Comparison of ENCODE assay signal across 21 cellular contexts in genomic region chr12:131986847-131987398, GRCh38. TPM values are rescaled to one million over a fixed set of nuclear protein-coding genes. Genes with fewer than 3 reads are reported as not detected.
A peak's percentile ranks its signal among the peaks of the same experiment; 100 is the strongest.
DNase-seq lines count a peak whose midpoint lies in the region; ATAC-seq and TF ChIP-seq lines count a peak whose summit lies in the region.
"Had no signal": no experiment of that assay in that cellular context is flagged by ENCODE, and none has a peak within 500 bp of the region (broad histone marks: within the 10 kb centered on the region; RNA-seq: fewer than 3 reads in every experiment).

No MANE protein-coding gene starts in this region.

- H3K36me3 ChIP-seq in mesodermal cell (ENCODE audit: control insufficient read depth, insufficient read depth, low read length) (peaks cover 86% of the 10 kb centered on the region), Caco-2 (ENCODE audit: control insufficient read depth, insufficient read depth, low read length) (no peaks in the 10 kb centered on the region)

- peaks cover 43% of the 10 kb centered on the region for H3K4me1 ChIP-seq in mesodermal cell (ENCODE audit: control insufficient read depth, insufficient read depth, low read length, poor library complexity, severe bottlenecking)
- no peaks in the 10 kb centered on the region for H3K4me1 ChIP-seq in Caco-2
- H3K4me1 ChIP-seq: ascending aorta had no signal

- H3K4me1 Mint-ChIP-seq in brain (peaks cover 21% of the 10 kb centered on the region), Caco-2 (ENCODE audit: low read depth, unreplicated experiment) (no peaks in the 10 kb centered on the region)
- H3K4me1 Mint-ChIP-seq: activated naive CD4-positive, alpha-beta T cell treated with anti-CD3 and anti-CD28 coated beads, Interleukin-2, amount 10 ng/mL, durations not matched to agents 7 days and 5 days had no signal

- no peak for TF ChIP-seq CTCF in brain (conservative IDR thresholded peaks at IDR 0.05)
- no peak for TF ChIP-seq CTCF in Caco-2 (IDR thresholded peaks at IDR 0.05; ENCODE audit: insufficient read depth in 1 of 2, low read depth in 1 of 2, low read length in 1 of 2, severe bottlenecking in 1 of 2, unreplicated experiment in 1 of 2)

- H3K27ac Mint-ChIP-seq in brain (peak overlapping the region in 3 of 5 experiments; percentile 12 to 44 (median 16)), Caco-2 (ENCODE audit: unreplicated experiment) (no peak overlapping the region)

- no peak overlapping the region for H3K4me3 ChIP-seq in mesodermal cell (ENCODE audit: extremely low read depth, insufficient read depth, low read length, poor library complexity, severe bottlenecking)
- no peak overlapping the region for H3K4me3 ChIP-seq in Caco-2 (ENCODE audit: low read depth, low read length)
- H3K4me3 ChIP-seq: ascending aorta had no signal

- H3K27me3 ChIP-seq in Caco-2 (replicated peaks; ENCODE audit: control insufficient read depth, insufficient read depth, low read length): no peaks in the 10 kb centered on the region
- H3K27me3 ChIP-seq: ascending aorta had no signal

- no peaks in the 10 kb centered on the region for H3K9me3 Mint-ChIP-seq in brain
- no peaks in the 10 kb centered on the region for H3K9me3 Mint-ChIP-seq in Caco-2 (ENCODE audit: unreplicated experiment)
- H3K9me3 Mint-ChIP-seq: activated naive CD4-positive, alpha-beta T cell treated with anti-CD3 and anti-CD28 coated beads, Interleukin-2, amount 10 ng/mL, durations not matched to agents 7 days and 5 days; central memory CD8-positive, alpha-beta T cell; natural killer cell treated with Interleukin-12 subunit alpha and Interleukin-12 subunit beta and Interleukin-15 and Interleukin-18, amount 100 ng/mL, for 72 hours had no signal

- H3K27me3 Mint-ChIP-seq in brain (no peaks in the 10 kb centered on the region), Caco-2 (ENCODE audit: insufficient read depth, unreplicated experiment) (no peaks in the 10 kb centered on the region)
- H3K27me3 Mint-ChIP-seq: activated naive CD4-positive, alpha-beta T cell treated with anti-CD3 and anti-CD28 coated beads, Interleukin-2, amount 10 ng/mL, durations not matched to agents 7 days and 5 days; central memory CD8-positive, alpha-beta T cell; natural killer cell treated with Interleukin-12 subunit alpha and Interleukin-12 subunit beta and Interleukin-15 and Interleukin-18, amount 100 ng/mL, for 72 hours had no signal

- no peak for ATAC-seq in HG03045 (IDR thresholded peaks at IDR 0.05; ENCODE audit: unreplicated experiment)
- ATAC-seq: esophagus mucosa; HCT116; left cardiac atrium; natural killer cell treated with Interleukin-12 subunit alpha and Interleukin-12 subunit beta and Interleukin-15 and Interleukin-18, amount 100 ng/mL, for 72 hours had no signal

- intact Hi-C loops in Caco-2 (cut with micrococcal nuclease; ENCODE audit: unreplicated experiment): no loop called here

- CTCF ChIA-PET in Caco-2 (lab: Charles Lee): no interaction called here

- peak overlapping the region; percentile 45 for H3K27ac ChIP-seq in mesodermal cell (ENCODE audit: low read depth, low read length, severe bottlenecking)
- H3K27ac ChIP-seq: ascending aorta had no signal

- POLR2A ChIA-PET in Caco-2 (lab: Charles Lee): no interaction called here

- H3K9me3 ChIP-seq in mesodermal cell (ENCODE audit: control insufficient read depth, low read length) (no peaks in the 10 kb centered on the region), Caco-2 (no peaks in the 10 kb centered on the region)
- H3K9me3 ChIP-seq: ascending aorta had no signal

- H3K4me3 Mint-ChIP-seq in brain: no peak overlapping the region
- H3K4me3 Mint-ChIP-seq in Caco-2 (ENCODE audit: unreplicated experiment): no peak overlapping the region
- H3K4me3 Mint-ChIP-seq: activated naive CD4-positive, alpha-beta T cell treated with anti-CD3 and anti-CD28 coated beads, Interleukin-2, amount 10 ng/mL, durations not matched to agents 7 days and 5 days; central memory CD8-positive, alpha-beta T cell; natural killer cell treated with Interleukin-12 subunit alpha and Interleukin-12 subunit beta and Interleukin-15 and Interleukin-18, amount 100 ng/mL, for 72 hours had no signal

- DNase-seq in EH (ENCODE audit: low read depth): peak; percentile 22
- peak in 68 of 76 experiments; percentile 6 to 82 (median 45) for DNase-seq in HUDEP-2 (lab: John Stamatoyannopoulos, UW; ENCODE audit: unreplicated experiment in 76 of 76)
- DNase-seq in NCI-H1930 (lab: John Stamatoyannopoulos, UW): no peak
- DNase-seq in Caco-2: no peak
- DNase-seq in inferior parietal cortex (ENCODE audit: extremely low spot score): no peak
- DNase-seq: activated CD4-positive, alpha-beta T cell treated with anti-CD3 and anti-CD28 coated beads for 48 hours; activated naive CD4-positive, alpha-beta T cell treated with anti-CD3 and anti-CD28 coated beads, Interleukin-2, amount 10 ng/mL, durations not matched to agents 7 days and 5 days; activated T-cell treated with anti-CD3 and anti-CD28 coated beads, Interleukin-2, amount 50 U/mL, for 1 hour; DND-41; left cardiac atrium; midbrain; posterior cingulate gyrus; SW 1271 had no signal

- H3K36me3 Mint-ChIP-seq in brain (peaks cover 79% of the 10 kb centered on the region), Caco-2 (ENCODE audit: insufficient read depth, unreplicated experiment) (peaks cover 71% of the 10 kb centered on the region)

- WGBS in mesodermal cell (ENCODE audit: insufficient coverage in 2 of 2), 2 experiments: 72 to 93% methylated on average over 6 to 7 of the region's 7 CpGs

- no TSS peak for BruUV-seq in Caco-2 (replicated peaks; lab: Mats Ljungman, UMichigan)

RNA-seq across cellular contexts. Expression of gene EP400, which starts 37.2 kb away (rescaled TPM):
- polyA plus RNA-seq in brain (ENCODE audit: insufficient read depth, low read depth, low replicate concordance): 25.1 TPM
- 30.8 TPM for polyA plus RNA-seq in mesodermal cell (2013, experiment 1 of 2)
- 23.7 TPM for polyA plus RNA-seq in mesodermal cell (2013, experiment 2 of 2)
- total RNA-seq in Caco-2 (2022): 60.5 and 63.0 TPM in 2 replicates

RNA-seq across cellular contexts. Expression of gene PUS1, which starts 57.8 kb away (rescaled TPM):
- 4.4 TPM for polyA plus RNA-seq in brain (ENCODE audit: insufficient read depth, low read depth, low replicate concordance)
- 14.7 TPM for polyA plus RNA-seq in mesodermal cell (2013, experiment 1 of 2)
- 11.0 TPM for polyA plus RNA-seq in mesodermal cell (2013, experiment 2 of 2)
- total RNA-seq in Caco-2 (2022): 65.6 and 71.9 TPM in 2 replicates

Comparison
In these comparisons a context has a peak if more than half of its experiments do, and no peak if none do; other contexts are left out.
1. DNase-seq: peak in EH (single experiment) and HUDEP-2 (68 of 76); none in NCI-H1930 (0 of 2), Caco-2 (0 of 2) and inferior parietal cortex (single experiment).